In the genomic region with DNA sequence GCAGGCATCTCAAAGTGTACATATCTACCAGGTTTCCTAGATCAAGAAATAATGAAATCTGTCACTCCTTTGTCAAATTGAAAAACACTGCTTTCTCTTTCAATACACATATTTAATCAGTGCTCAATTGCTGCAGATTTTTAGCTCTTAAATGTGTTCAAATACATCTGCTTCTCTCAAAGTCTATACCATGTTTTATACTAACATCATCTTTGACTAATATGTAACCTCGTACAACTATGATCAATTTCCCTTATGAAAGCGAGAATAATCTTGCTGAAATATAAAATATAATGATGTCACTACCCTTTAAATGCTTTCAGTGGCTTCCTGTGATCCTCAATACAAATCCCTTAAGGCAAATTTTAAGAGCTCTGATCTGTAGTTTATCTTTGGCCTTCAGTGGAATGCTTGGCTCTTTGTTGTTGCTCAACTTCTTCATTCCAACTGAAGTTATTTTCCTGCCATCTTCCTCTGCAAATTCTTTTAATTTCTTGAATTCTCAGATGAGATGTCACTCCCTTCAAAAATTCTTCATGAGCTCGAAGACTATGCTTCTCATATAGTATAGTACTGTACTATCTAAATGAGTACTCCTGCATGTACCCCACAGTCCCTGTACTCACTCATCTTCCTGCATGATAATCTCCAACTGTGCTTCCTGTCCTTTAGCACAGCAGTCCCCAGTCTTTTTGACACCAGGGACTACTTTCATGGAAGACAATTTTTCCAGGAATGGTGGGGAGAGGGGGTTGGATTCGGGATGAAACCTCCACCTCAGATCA, we compare ENCODE assay signal across 1 cellular context.
TF ChIP-seq lines count a peak whose summit lies in the region.

No MANE protein-coding gene starts in this region.

TF ChIP-seq in GM12878, 131 proteins besides CTCF, POLR2A, EP300 and RAD21 (continued from another document):
- no peak for TF ChIP-seq E2F4 (IDR thresholded peaks at IDR 0.05; ENCODE audit: low read depth, low read length)
- TF ChIP-seq PAX5 (IDR thresholded peaks at IDR 0.05; ENCODE audit: borderline replicate concordance, low read depth, low read length), result no peak
TF ChIP-seq in GM12878: peak in this region for 0.
